Comparison of ENCODE assay signal across 1 cellular context in genomic region chr16:50467943-50468748, GRCh38.
TF ChIP-seq lines count a peak whose summit lies in the region.

No MANE protein-coding gene starts in this region.

TF ChIP-seq in HepG2, 621 proteins besides CTCF, POLR2A, EP300 and RAD21 (continued from another document and continues in another):
- TF ChIP-seq NFAT5 (CRISPR knock-in tag; IDR thresholded peaks at IDR 0.05) (peak; percentile 72), SPEN (CRISPR knock-in tag; IDR thresholded peaks at IDR 0.05; ENCODE audit: low read depth) (no peak; the same call in 1 of the 2 replicates), ZKSCAN8 (CRISPR knock-in tag; IDR thresholded peaks at IDR 0.05; ENCODE audit: borderline replicate concordance) (peak; percentile 67; the same call in 1 of the 2 replicates), ZNF646 (CRISPR knock-in tag; IDR thresholded peaks at IDR 0.05) (no peak; the same call in 1 of the 2 replicates), ZNF501 (CRISPR knock-in tag; IDR thresholded peaks at IDR 0.05) (peak; percentile 62; the same call in 1 of the 2 replicates), PRPF4 (IDR thresholded peaks at IDR 0.05; ENCODE audit: low read depth, low read length, poor library complexity, severe bottlenecking) (peak; percentile 74), TRIM22 (IDR thresholded peaks at IDR 0.05) (no peak), DRAP1 (CRISPR knock-in tag; IDR thresholded peaks at IDR 0.05) (peak; percentile 45; the same call in 1 of the 2 replicates), KLF12 (CRISPR knock-in tag; IDR thresholded peaks at IDR 0.05; ENCODE audit: borderline replicate concordance) (no peak; the same call in 1 of the 2 replicates), MLXIP (CRISPR knock-in tag; IDR thresholded peaks at IDR 0.05; ENCODE audit: borderline replicate concordance) (peak; percentile 28; the same call in 1 of the 2 replicates), ZNF788 (CRISPR knock-in tag; IDR thresholded peaks at IDR 0.05; ENCODE audit: borderline replicate concordance) (peak; percentile 87), ZNF318 (CRISPR knock-in tag; IDR thresholded peaks at IDR 0.05) (no peak), HMG20A (CRISPR knock-in tag; IDR thresholded peaks at IDR 0.05; ENCODE audit: borderline replicate concordance) (peak; percentile 89), GLI4 (CRISPR knock-in tag; IDR thresholded peaks at IDR 0.05; ENCODE audit: borderline replicate concordance) (no peak), ZNF225 (CRISPR knock-in tag; IDR thresholded peaks at IDR 0.05) (peak; percentile 53; the same call in 1 of the 2 replicates), TEF (CRISPR knock-in tag; IDR thresholded peaks at IDR 0.05) (no peak), TARDBP (CRISPR knock-in tag; IDR thresholded peaks at IDR 0.05) (peak; percentile 41), AGO1 (IDR thresholded peaks at IDR 0.05; ENCODE audit: low read depth, low read length, poor library complexity, severe bottlenecking) (peak; percentile 82), ZNF253 (CRISPR knock-in tag; IDR thresholded peaks at IDR 0.05; ENCODE audit: borderline replicate concordance) (no peak), ZNF232 (CRISPR knock-in tag; IDR thresholded peaks at IDR 0.05; ENCODE audit: borderline replicate concordance) (no peak), ARNT2 (CRISPR knock-in tag; IDR thresholded peaks at IDR 0.05; ENCODE audit: low read depth) (peak; percentile 94), ZNF343 (CRISPR knock-in tag; IDR thresholded peaks at IDR 0.05) (no peak), ZNF468 (CRISPR knock-in tag; IDR thresholded peaks at IDR 0.05) (peak; percentile 53; the same call in 1 of the 2 replicates), ARID2 (CRISPR knock-in tag; IDR thresholded peaks at IDR 0.05; ENCODE audit: borderline replicate concordance) (peak; percentile 42; the same call in 1 of the 2 replicates)
